ENCODE assay signal across 20 cellular contexts in genomic region chr3:7924228-7924627, GRCh38.
"Had no signal": no experiment of that assay in that cellular context is flagged by ENCODE, and none has a peak within 500 bp of the region (broad histone marks: within the 10 kb centered on the region; RNA-seq: fewer than 3 reads in every experiment).

No MANE protein-coding gene starts in this region.

- H3K36me3 Mint-ChIP-seq: T-cell had no signal

- H3K36me3 ChIP-seq: MG63 had no signal

- H3K4me3 ChIP-seq: MG63 had no signal

- H3K9me3 ChIP-seq: MG63, SK-N-SH had no signal

- H3K27me3 ChIP-seq: MG63 had no signal

- H3K27ac ChIP-seq: RWPE1 had no signal

- DNase-seq: Karpas-422, KG1, MG63, NCI-H1092, NCI-H1105 treated with DMSO at 0.1 percent for 48 hours, NCI-H1436 treated with DMSO at 0.1 percent for 48 hours, NCI-H1694, NCI-H187 treated with DMSO at 0.1 percent for 48 hours, NCI-H2029 treated with DMSO at 0.1 percent for 48 hours, NCI-H2171, NCI-H226, NCI-H446, NCI-H510A, NCI-H524 treated with DMSO at 0.1 percent for 48 hours, NCI-H82, SHP77, SK-N-SH, SW 1271, T-cell had no signal

- H3K27me3 Mint-ChIP-seq: T-cell had no signal

- H3K4me3 Mint-ChIP-seq: T-cell had no signal

- ATAC-seq: T-cell had no signal
